In the genomic region with DNA sequence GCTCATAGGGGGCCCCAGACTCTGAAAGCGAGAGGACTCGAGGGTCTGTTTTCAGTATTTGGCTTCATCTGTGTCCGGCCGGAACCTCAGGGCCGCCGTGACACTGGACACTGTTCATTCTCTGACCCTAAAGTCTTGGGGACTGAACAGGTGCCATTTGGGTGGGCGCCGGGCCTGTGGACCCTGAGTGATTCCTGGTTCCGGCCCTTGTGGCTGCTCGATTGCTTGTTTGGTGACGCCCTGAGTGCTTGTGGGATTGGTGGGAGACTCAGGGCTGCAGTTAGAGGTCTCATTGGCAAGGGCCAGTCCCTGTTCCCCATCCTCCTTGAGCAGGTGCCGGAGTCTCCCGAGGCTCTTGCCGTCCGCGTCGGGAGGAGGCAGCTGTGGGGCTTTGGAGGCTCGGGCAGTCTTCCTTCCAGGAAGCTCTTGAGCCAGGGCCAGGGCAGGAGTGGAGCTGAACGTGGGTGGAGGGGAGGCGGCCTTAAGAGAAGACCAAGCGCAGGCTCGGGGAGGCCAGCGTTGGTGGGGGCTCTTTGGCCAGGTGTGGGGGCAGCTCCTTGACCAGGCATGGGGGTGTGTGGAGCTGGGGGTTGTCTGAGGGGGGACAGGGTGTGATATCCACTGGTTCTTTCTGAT, we compare ENCODE assay signal across 9 cellular contexts. TPM values are rescaled to one million over a fixed set of nuclear protein-coding genes. Genes with fewer than 3 reads are reported as not detected.
A peak's percentile ranks its signal among the peaks of the same experiment; 100 is the strongest.
DNase-seq lines count a peak whose midpoint lies in the region; ATAC-seq and TF ChIP-seq lines count a peak whose summit lies in the region.
"Had no signal": no experiment of that assay in that cellular context is flagged by ENCODE, and none has a peak within 500 bp of the region (broad histone marks: within the 10 kb centered on the region; RNA-seq: fewer than 3 reads in every experiment).

No MANE protein-coding gene starts in this region.

- no peaks in the 10 kb centered on the region for H3K9me3 ChIP-seq in OCI-LY7 (ENCODE audit: low read length)
- H3K9me3 ChIP-seq: mucosa of descending colon had no signal

- H3K4me3 ChIP-seq in OCI-LY7 (ENCODE audit: low read depth, low read length, poor library complexity, severe bottlenecking), result no peak overlapping the region
- H3K4me3 ChIP-seq: mucosa of descending colon had no signal

- H3K27me3 Mint-ChIP-seq in endothelial cell (ENCODE audit: unreplicated experiment), result peaks cover 38% of the 10 kb centered on the region
- no peaks in the 10 kb centered on the region for H3K27me3 Mint-ChIP-seq in natural killer cell treated with Interleukin-12 subunit alpha and Interleukin-12 subunit beta and Interleukin-15 and Interleukin-18, amount 100 ng/mL, for 72 hours

- peaks cover 34% of the 10 kb centered on the region for H3K36me3 Mint-ChIP-seq in endothelial cell (ENCODE audit: low read depth, unreplicated experiment)
- peaks cover 14% of the 10 kb centered on the region for H3K36me3 Mint-ChIP-seq in natural killer cell treated with Interleukin-12 subunit alpha and Interleukin-12 subunit beta and Interleukin-15 and Interleukin-18, amount 100 ng/mL, for 72 hours

- no peak overlapping the region for H2AFZ ChIP-seq in OCI-LY7 (ENCODE audit: low read length)

- no peak for ATAC-seq in natural killer cell treated with Interleukin-12 subunit alpha and Interleukin-12 subunit beta and Interleukin-15 and Interleukin-18, amount 100 ng/mL, for 72 hours
- ATAC-seq in HG03432 (IDR thresholded peaks at IDR 0.05; ENCODE audit: unreplicated experiment), result no peak
- ATAC-seq: mucosa of descending colon had no signal

- POLR2A ChIA-PET in OCI-LY7 (lab: Charles Lee), result interaction anchor here (0.6 kb wide), 1 partner anchor 41 kb away, joined by 6 read pairs; no protein-coding TSS in a partner anchor

- DNase-seq in AG20443 (ENCODE audit: low spot score), result peak; percentile 38
- DNase-seq in NCI-H226, result peak; percentile 34
- no peak for DNase-seq in endothelial cell (ENCODE audit: low spot score)
- DNase-seq in natural killer cell treated with Interleukin-12 subunit alpha and Interleukin-12 subunit beta and Interleukin-15 and Interleukin-18, amount 100 ng/mL, for 72 hours (ENCODE audit: low spot score), result no peak
- no peak for DNase-seq in UCSD-AML1 (lab: John Stamatoyannopoulos, UW; ENCODE audit: unreplicated experiment)
- DNase-seq in NCI-H1105 treated with DMSO at 0.1 percent for 48 hours (lab: John Stamatoyannopoulos, UW), result no peak
- DNase-seq in OCI-LY7 (ENCODE audit: low spot score), result no peak

- no TSS peak for BruUV-seq in OCI-LY7 (replicated peaks; lab: Mats Ljungman, UMichigan)

- CTCF ChIA-PET in OCI-LY7 (lab: Charles Lee; ENCODE audit: unreplicated experiment), result no interaction called here

- H3K4me3 Mint-ChIP-seq in endothelial cell (ENCODE audit: unreplicated experiment), result peak overlapping the region; percentile 21
- peak overlapping the region; percentile 62 for H3K4me3 Mint-ChIP-seq in natural killer cell treated with Interleukin-12 subunit alpha and Interleukin-12 subunit beta and Interleukin-15 and Interleukin-18, amount 100 ng/mL, for 72 hours

- TF ChIP-seq CTCF in endothelial cell (IDR thresholded peaks at IDR 0.05; ENCODE audit: unreplicated experiment) (no peak), OCI-LY7 (conservative IDR thresholded peaks at IDR 0.05; ENCODE audit: low read length) (no peak)

- H3K79me2 ChIP-seq in OCI-LY7 (ENCODE audit: insufficient read depth, low read depth, low read length), result peaks cover 60% of the 10 kb centered on the region

- H4K20me1 ChIP-seq in OCI-LY7 (ENCODE audit: insufficient read depth, low read length), result peaks cover 47% of the 10 kb centered on the region

- H3K4me1 ChIP-seq in OCI-LY7 (ENCODE audit: insufficient read depth, low read length, poor library complexity, severe bottlenecking), result peaks cover 19% of the 10 kb centered on the region

- no peaks in the 10 kb centered on the region for H3K9me2 ChIP-seq in OCI-LY7 (ENCODE audit: insufficient read depth, low read length)

- H3K9me3 Mint-ChIP-seq in endothelial cell (ENCODE audit: unreplicated experiment), result no peaks in the 10 kb centered on the region
- H3K9me3 Mint-ChIP-seq in natural killer cell treated with Interleukin-12 subunit alpha and Interleukin-12 subunit beta and Interleukin-15 and Interleukin-18, amount 100 ng/mL, for 72 hours, result no peaks in the 10 kb centered on the region

- intact Hi-C loops in OCI-LY7 (cut with micrococcal nuclease; ENCODE audit: unreplicated experiment), result no loop called here

- H3K27ac Mint-ChIP-seq in endothelial cell (ENCODE audit: unreplicated experiment), result no peak overlapping the region
- peak overlapping the region in 1 of 2 donors; percentile 29 for H3K27ac Mint-ChIP-seq in natural killer cell treated with Interleukin-12 subunit alpha and Interleukin-12 subunit beta and Interleukin-15 and Interleukin-18, amount 100 ng/mL, for 72 hours

- H3K4me2 ChIP-seq in OCI-LY7 (ENCODE audit: low read length), result no peak overlapping the region

- H3K4me1 Mint-ChIP-seq in endothelial cell (ENCODE audit: unreplicated experiment), result peaks cover 32% of the 10 kb centered on the region
- H3K4me1 Mint-ChIP-seq in natural killer cell treated with Interleukin-12 subunit alpha and Interleukin-12 subunit beta and Interleukin-15 and Interleukin-18, amount 100 ng/mL, for 72 hours (ENCODE audit: low read depth in 2 of 2), result peaks cover 21 to 38% of the 10 kb centered on the region in 2 donors

- H3K36me3 ChIP-seq in OCI-LY7 (ENCODE audit: insufficient read depth, low read length), result peaks cover 91% of the 10 kb centered on the region

- no peak overlapping the region for H3K27ac ChIP-seq in OCI-LY7 (ENCODE audit: low read depth, low read length, poor library complexity, severe bottlenecking)

RNA-seq across cellular contexts. Expression of gene PTBP1, which starts 4.7 kb away (rescaled TPM):
- total RNA-seq in endothelial cell (ENCODE audit: unreplicated experiment), result 614 TPM
- 100 to 1,000 TPM; 604 to 619 TPM for total RNA-seq in natural killer cell treated with Interleukin-12 subunit alpha and Interleukin-12 subunit beta and Interleukin-15 and Interleukin-18, amount 100 ng/mL, for 72 hours
- 284 and 315 TPM in 2 replicates for total RNA-seq in OCI-LY7 (2014; rRNA removed; shearing (Covaris generic))
- total RNA-seq in OCI-LY7 (2022), result 468 and 479 TPM in 2 replicates

RNA-seq across cellular contexts. Expression of gene PLPPR3, which starts 19.8 kb away (rescaled TPM):
- total RNA-seq in endothelial cell (ENCODE audit: unreplicated experiment) (17.6 TPM), OCI-LY7 (2022) (not detected in 2 replicates)
- total RNA-seq in natural killer cell treated with Interleukin-12 subunit alpha and Interleukin-12 subunit beta and Interleukin-15 and Interleukin-18, amount 100 ng/mL, for 72 hours, result not detected
- not detected in 2 replicates for total RNA-seq in OCI-LY7 (2014; rRNA removed; shearing (Covaris generic))

RNA-seq across cellular contexts. Expression of gene AZU1, which starts 25.7 kb away (rescaled TPM):
- total RNA-seq in endothelial cell (ENCODE audit: unreplicated experiment), result 0.21 TPM
- total RNA-seq in natural killer cell treated with Interleukin-12 subunit alpha and Interleukin-12 subunit beta and Interleukin-15 and Interleukin-18, amount 100 ng/mL, for 72 hours, result under 1 TPM; 0.25 to 0.36 TPM
- total RNA-seq in OCI-LY7 (2014; rRNA removed; shearing (Covaris generic)), result not detected in 2 replicates
- total RNA-seq in OCI-LY7 (2022), result not detected in 2 replicates

RNA-seq across cellular contexts. Expression of gene PRTN3, which starts 38.8 kb away (rescaled TPM):
- total RNA-seq in endothelial cell (ENCODE audit: unreplicated experiment), result not detected
- total RNA-seq in natural killer cell treated with Interleukin-12 subunit alpha and Interleukin-12 subunit beta and Interleukin-15 and Interleukin-18, amount 100 ng/mL, for 72 hours, result not detected
- not detected in 2 replicates for total RNA-seq in OCI-LY7 (2014; rRNA removed; shearing (Covaris generic))
- not detected in 2 replicates for total RNA-seq in OCI-LY7 (2022)
- total RNA-seq: mucosa of descending colon had no signal

RNA-seq across cellular contexts. Expression of gene ELANE, which starts 50.1 kb away (rescaled TPM):
- total RNA-seq in endothelial cell (ENCODE audit: unreplicated experiment) (not detected), OCI-LY7 (2022) (not detected in 2 replicates)
- not detected for total RNA-seq in natural killer cell treated with Interleukin-12 subunit alpha and Interleukin-12 subunit beta and Interleukin-15 and Interleukin-18, amount 100 ng/mL, for 72 hours
- not detected in 2 replicates for total RNA-seq in OCI-LY7 (2014; rRNA removed; shearing (Covaris generic))

Comparison
In these comparisons a context has a peak if more than half of its experiments do, and no peak if none do; other contexts are left out.
1. DNase-seq: peak in AG20443 (single experiment) and NCI-H226 (single experiment); none in endothelial cell (single experiment), natural killer cell treated with Interleukin-12 subunit alpha and Interleukin-12 subunit beta and Interleukin-15 and Interleukin-18, amount 100 ng/mL, for 72 hours (single experiment), UCSD-AML1 (single experiment), NCI-H1105 treated with DMSO at 0.1 percent for 48 hours (single experiment) and OCI-LY7 (single experiment).
2. RNA of gene PLPPR3, which starts 19.8 kb away (total RNA-seq): 17.6 TPM in endothelial cell (single experiment); not detected in OCI-LY7 and not detected in natural killer cell treated with Interleukin-12 subunit alpha and Interleukin-12 subunit beta and Interleukin-15 and Interleukin-18, amount 100 ng/mL, for 72 hours; every median in the first group is over 10 times any median in the second.